9 cellular contexts compared by ENCODE assay signal in genomic region chr19:2148482-2149135, GRCh38. TPM values are rescaled to one million over a fixed set of nuclear protein-coding genes. Genes with fewer than 3 reads are reported as not detected.
DNase-seq lines count a peak whose midpoint lies in the region; ATAC-seq and TF ChIP-seq lines count a peak whose summit lies in the region.
"Had no signal": no experiment of that assay in that cellular context is flagged by ENCODE, and none has a peak within 500 bp of the region (broad histone marks: within the 10 kb centered on the region; RNA-seq: fewer than 3 reads in every experiment).

No MANE protein-coding gene starts in this region.

- H3K4me2 ChIP-seq in fibroblast of lung (ENCODE audit: extremely low read depth, insufficient read depth, low read length), result peak overlapping the region; percentile 25

- H3K9me3 Mint-ChIP-seq in T-helper 2 cell treated with Interferon-gamma antibody and Interleukin-4, amounts not matched to agents 5 μg/mL and 100 μg/mL, for 36 hours, result no peaks in the 10 kb centered on the region
- H3K9me3 Mint-ChIP-seq in stimulated activated memory B cell treated with anti-CD40 and anti-IgM and Interleukin-4, amounts not matched to agents 10 μg/mL and 1 μg/mL and 100 μg/mL, for 72 hours, result no peaks in the 10 kb centered on the region

- H3K4me3 Mint-ChIP-seq in T-helper 2 cell treated with Interferon-gamma antibody and Interleukin-4, amounts not matched to agents 5 μg/mL and 100 μg/mL, for 36 hours, result peak overlapping the region; percentile 74
- H3K4me3 Mint-ChIP-seq in stimulated activated memory B cell treated with anti-CD40 and anti-IgM and Interleukin-4, amounts not matched to agents 10 μg/mL and 1 μg/mL and 100 μg/mL, for 72 hours, result no peak overlapping the region

- peaks cover 24% of the 10 kb centered on the region for H3K4me1 Mint-ChIP-seq in T-helper 2 cell treated with Interferon-gamma antibody and Interleukin-4, amounts not matched to agents 5 μg/mL and 100 μg/mL, for 36 hours (ENCODE audit: low read depth)
- peaks cover 71% of the 10 kb centered on the region for H3K4me1 Mint-ChIP-seq in stimulated activated memory B cell treated with anti-CD40 and anti-IgM and Interleukin-4, amounts not matched to agents 10 μg/mL and 1 μg/mL and 100 μg/mL, for 72 hours

- H2AFZ ChIP-seq in fibroblast of lung (ENCODE audit: low read length), result no peak overlapping the region

- H3K27ac ChIP-seq in fibroblast of lung (ENCODE audit: insufficient read depth, low read length), result no peak overlapping the region

- no peaks in the 10 kb centered on the region for H3K27me3 Mint-ChIP-seq in T-helper 2 cell treated with Interferon-gamma antibody and Interleukin-4, amounts not matched to agents 5 μg/mL and 100 μg/mL, for 36 hours (ENCODE audit: low read depth)
- no peaks in the 10 kb centered on the region for H3K27me3 Mint-ChIP-seq in stimulated activated memory B cell treated with anti-CD40 and anti-IgM and Interleukin-4, amounts not matched to agents 10 μg/mL and 1 μg/mL and 100 μg/mL, for 72 hours

- no peaks in the 10 kb centered on the region for H3K9me3 ChIP-seq in fibroblast of lung (ENCODE audit: control insufficient read depth, insufficient read depth, low read depth, low read length)
- H3K9me3 ChIP-seq: transverse colon had no signal

- peaks cover 5% of the 10 kb centered on the region for H3K36me3 ChIP-seq in fibroblast of lung (ENCODE audit: control insufficient read depth, insufficient read depth, low read length)
- H3K36me3 ChIP-seq: transverse colon had no signal

- peaks cover 2% of the 10 kb centered on the region for H4K20me1 ChIP-seq in fibroblast of lung (ENCODE audit: control insufficient read depth, extremely low read depth, insufficient read depth, low read length)

- no peak overlapping the region for H3K4me3 ChIP-seq in fibroblast of lung (replicated peaks in 1 of 4; ENCODE audit: control extremely low read depth in 1 of 4, insufficient read depth in 1 of 4, low read depth in 3 of 4, low read length in 4 of 4)
- H3K4me3 ChIP-seq: transverse colon had no signal

- H3K4me1 ChIP-seq in fibroblast of lung (ENCODE audit: control insufficient read depth, extremely low read depth, insufficient read depth, low read length), result peaks cover 13% of the 10 kb centered on the region

- no peak for TF ChIP-seq CTCF in fibroblast of lung (conservative IDR thresholded peaks at IDR 0.05 in 1 of 2, IDR thresholded peaks at IDR 0.05 in 1 of 2; ENCODE audit: low read depth in 1 of 2, low read length in 2 of 2)

- no peak overlapping the region for H3K9ac ChIP-seq in fibroblast of lung (ENCODE audit: insufficient read depth, low read length)

- peaks cover 74% of the 10 kb centered on the region for H3K79me2 ChIP-seq in fibroblast of lung (ENCODE audit: control insufficient read depth, insufficient read depth, low read length)

- H3K36me3 Mint-ChIP-seq in T-helper 2 cell treated with Interferon-gamma antibody and Interleukin-4, amounts not matched to agents 5 μg/mL and 100 μg/mL, for 36 hours (ENCODE audit: low read depth), result peaks cover 12% of the 10 kb centered on the region
- H3K36me3 Mint-ChIP-seq in stimulated activated memory B cell treated with anti-CD40 and anti-IgM and Interleukin-4, amounts not matched to agents 10 μg/mL and 1 μg/mL and 100 μg/mL, for 72 hours, result no peaks in the 10 kb centered on the region

- no peak for ATAC-seq in stimulated activated memory B cell treated with anti-CD40 and anti-IgM and Interleukin-4, amounts not matched to agents 10 μg/mL and 1 μg/mL and 100 μg/mL, for 72 hours
- ATAC-seq in left lobe of liver, result no peak

- peak overlapping the region; percentile 45 for H3K27ac Mint-ChIP-seq in T-helper 2 cell treated with Interferon-gamma antibody and Interleukin-4, amounts not matched to agents 5 μg/mL and 100 μg/mL, for 36 hours
- peak overlapping the region; percentile 86 for H3K27ac Mint-ChIP-seq in stimulated activated memory B cell treated with anti-CD40 and anti-IgM and Interleukin-4, amounts not matched to agents 10 μg/mL and 1 μg/mL and 100 μg/mL, for 72 hours

- no peaks in the 10 kb centered on the region for H3K27me3 ChIP-seq in fibroblast of lung (ENCODE audit: control insufficient read depth, insufficient read depth, low read length)
- H3K27me3 ChIP-seq: transverse colon had no signal

- DNase-seq in T-helper 2 cell treated with Interferon-gamma antibody and Interleukin-4, amounts not matched to agents 5 μg/mL and 100 μg/mL, for 36 hours (ENCODE audit: low spot score), result no peak
- DNase-seq in T-helper 2 cell (no peak), fibroblast of lung (ENCODE audit: low read depth in 2 of 2) (no peak), left lobe of liver (ENCODE audit: low spot score) (no peak), middle frontal gyrus (ENCODE audit: extremely low spot score, low spot score) (no peak)
- DNase-seq in activated CD4-positive, alpha-beta T cell treated with anti-CD3 and anti-CD28 coated beads, Interleukin-2, amount 50 U/mL, for 48 hours, result peak; percentile 41 to 52
- no peak for DNase-seq in activated effector memory CD4-positive, alpha-beta T cell treated with anti-CD3 and anti-CD28 coated beads, Interleukin-2, amount 50 U/mL, for 16 hours
- DNase-seq: transverse colon had no signal

RNA-seq across cellular contexts. Expression of gene AP3D1, which starts 2.8 kb away (rescaled TPM):
- 88.9 and 99.9 TPM in 2 replicates for total RNA-seq in fibroblast of lung
- 68.0 and 103 TPM in 2 replicates for polyA plus RNA-seq in fibroblast of lung
- polyA plus RNA-seq in fibroblast of lung (2012), result 109 and 151 TPM in 2 replicates
- polyA minus RNA-seq in fibroblast of lung (ENCODE audit: low replicate concordance), result 716 and 807 TPM in 2 replicates
- total RNA-seq in left lobe of liver, result 63.4 TPM

RNA-seq across cellular contexts. Expression of gene DOT1L, which starts 15.1 kb away (rescaled TPM):
- 2.8 and 3.1 TPM in 2 replicates for total RNA-seq in fibroblast of lung
- 5.4 and 7.3 TPM in 2 replicates for polyA plus RNA-seq in fibroblast of lung
- polyA plus RNA-seq in fibroblast of lung (2012), result 11.1 and 11.6 TPM in 2 replicates
- 95.5 and 113 TPM in 2 replicates for polyA minus RNA-seq in fibroblast of lung (ENCODE audit: low replicate concordance)
- 17.2 TPM for total RNA-seq in left lobe of liver

RNA-seq across cellular contexts. Expression of gene IZUMO4, which starts 51.9 kb away (rescaled TPM):
- total RNA-seq in fibroblast of lung (0.26 and 1.3 TPM in 2 replicates), left lobe of liver (5.2 TPM)
- 0.56 and 0.77 TPM in 2 replicates for polyA plus RNA-seq in fibroblast of lung
- 1.5 TPM in 2 replicates for polyA plus RNA-seq in fibroblast of lung (2012)
- not detected in 2 replicates for polyA minus RNA-seq in fibroblast of lung (ENCODE audit: low replicate concordance)

RNA-seq across cellular contexts. Expression of gene MOB3A, which starts 52.5 kb away (rescaled TPM):
- 12.8 and 17.2 TPM in 2 replicates for total RNA-seq in fibroblast of lung
- polyA plus RNA-seq in fibroblast of lung, result 34.8 and 37.5 TPM in 2 replicates
- 33.8 and 36.9 TPM in 2 replicates for polyA plus RNA-seq in fibroblast of lung (2012)
- 143 and 175 TPM in 2 replicates for polyA minus RNA-seq in fibroblast of lung (ENCODE audit: low replicate concordance)
- total RNA-seq in left lobe of liver, result 11.2 TPM

Comparison
In these comparisons a context has a peak if more than half of its experiments do, and no peak if none do; other contexts are left out.
1. DNase-seq: peak in activated CD4-positive, alpha-beta T cell treated with anti-CD3 and anti-CD28 coated beads, Interleukin-2, amount 50 U/mL, for 48 hours (2 of 2); none in T-helper 2 cell treated with Interferon-gamma antibody and Interleukin-4, amounts not matched to agents 5 μg/mL and 100 μg/mL, for 36 hours (single experiment), T-helper 2 cell (0 of 5), fibroblast of lung (0 of 2), left lobe of liver (single experiment), activated effector memory CD4-positive, alpha-beta T cell treated with anti-CD3 and anti-CD28 coated beads, Interleukin-2, amount 50 U/mL, for 16 hours (single experiment) and middle frontal gyrus (single experiment).